17 cellular contexts compared by ENCODE assay signal in the genomic region with DNA sequence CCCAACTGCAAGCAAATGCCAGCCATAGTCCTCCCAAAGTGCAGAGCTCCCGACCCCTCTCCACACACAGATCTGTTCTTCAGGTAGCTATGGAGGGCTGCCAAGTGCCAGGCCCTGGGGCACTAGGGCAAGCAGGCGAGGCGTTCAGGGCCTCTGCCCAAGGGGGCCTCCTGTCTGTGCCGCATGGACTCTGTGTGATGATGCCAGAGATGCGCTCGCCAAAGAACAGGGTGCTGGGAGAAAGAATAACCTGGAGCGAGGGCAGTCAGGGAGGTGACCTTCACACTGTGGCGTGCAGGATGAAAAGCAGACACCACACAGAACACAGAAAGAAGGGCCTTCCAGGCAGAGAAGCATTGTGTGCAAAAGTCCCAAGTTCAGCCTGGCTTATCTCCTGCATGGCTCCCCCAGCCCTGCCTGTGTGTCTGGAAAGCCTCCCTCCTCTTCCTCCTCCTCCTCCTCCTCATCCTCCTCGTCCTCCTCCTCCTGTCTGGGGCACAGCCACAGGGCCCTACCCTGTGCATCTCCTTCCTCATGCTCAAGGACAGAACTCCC. TPM values are rescaled to one million over a fixed set of nuclear protein-coding genes. Genes with fewer than 3 reads are reported as not detected.
DNase-seq lines count a peak whose midpoint lies in the region; ATAC-seq, FAIRE-seq and TF ChIP-seq lines count a peak whose summit lies in the region.
"Had no signal": no experiment of that assay in that cellular context is flagged by ENCODE, and none has a peak within 500 bp of the region (broad histone marks: within the 10 kb centered on the region; RNA-seq: fewer than 3 reads in every experiment).

No MANE protein-coding gene starts in this region.

- peak; percentile 59 for DNase-seq in HuH-7.5 (ENCODE audit: low spot score)
- no peak for DNase-seq in bronchial epithelial cell (ENCODE audit: low read depth)
- peak; percentile 19 to 66 (median 60) for DNase-seq in right cardiac atrium
- no peak for DNase-seq in CD8-positive, alpha-beta memory T cell
- no peak for DNase-seq in activated gamma-delta T cell (lab: John Stamatoyannopoulos, UW)
- DNase-seq: DMS53, HFFc6, NCI-H1930, NCI-H2171, NCI-H446 treated with DMSO at 0.1 percent for 48 hours, NCI-H774 had no signal

- CTCF ChIA-PET in CD8-positive, alpha-beta memory T cell (lab: Charles Lee) = interaction anchor here (1.4 kb wide), 1 partner anchor 9 kb away, joined by 5 read pairs; no protein-coding TSS in a partner anchor

- no peaks in the 10 kb centered on the region for H3K27me3 Mint-ChIP-seq in nephron (ENCODE audit: low read depth)
- no peaks in the 10 kb centered on the region for H3K27me3 Mint-ChIP-seq in CD8-positive, alpha-beta memory T cell
- H3K27me3 Mint-ChIP-seq: IgD-negative memory B cell had no signal

- no peaks in the 10 kb centered on the region for H3K9me3 Mint-ChIP-seq in nephron
- no peaks in the 10 kb centered on the region for H3K9me3 Mint-ChIP-seq in CD8-positive, alpha-beta memory T cell
- H3K9me3 Mint-ChIP-seq: HFFc6, IgD-negative memory B cell had no signal

- H3K4me1 Mint-ChIP-seq in nephron = peaks cover 37% of the 10 kb centered on the region
- no peaks in the 10 kb centered on the region for H3K4me1 Mint-ChIP-seq in CD8-positive, alpha-beta memory T cell

- intact Hi-C loops in right cardiac atrium (cut with DNase I) = no loop called here

- H3K4me3 ChIP-seq in bronchial epithelial cell (ENCODE audit: low read depth, low read length) (no peak overlapping the region), right cardiac atrium (ENCODE audit: low read length) (no peak overlapping the region)
- H3K4me3 ChIP-seq in CD8-positive, alpha-beta memory T cell (ENCODE audit: low read length) = no peak overlapping the region

- H3K36me3 ChIP-seq in bronchial epithelial cell (ENCODE audit: control insufficient read depth, insufficient read depth, low read length) = no peaks in the 10 kb centered on the region
- H3K36me3 ChIP-seq in CD8-positive, alpha-beta memory T cell (ENCODE audit: insufficient read depth, low read length) = no peaks in the 10 kb centered on the region

- H3K27ac ChIP-seq in right cardiac atrium (ENCODE audit: low read length) = peak overlapping the region; percentile 10
- H3K27ac ChIP-seq in CD8-positive, alpha-beta memory T cell (ENCODE audit: low read depth, low read length) = no peak overlapping the region

- FAIRE-seq in bronchial epithelial cell (lab: Jason Lieb, UNC) = peak; percentile 68

- TF ChIP-seq CTCF in bronchial epithelial cell (IDR thresholded peaks at IDR 0.05; ENCODE audit: insufficient read depth, low read length, severe bottlenecking) = no peak
- TF ChIP-seq CTCF in nephron (IDR thresholded peaks at IDR 0.05; ENCODE audit: unreplicated experiment in 3 of 3) = no peak

- POLR2A ChIA-PET in CD8-positive, alpha-beta memory T cell (lab: Charles Lee) = no interaction called here

- WGBS in right cardiac atrium = 65% methylated on average over 9 of the region's 9 CpGs

- no peaks in the 10 kb centered on the region for H3K9me3 ChIP-seq in right cardiac atrium (ENCODE audit: control insufficient read depth, low read length)
- H3K9me3 ChIP-seq in CD8-positive, alpha-beta memory T cell (ENCODE audit: low read length) = no peaks in the 10 kb centered on the region

- H3K27me3 ChIP-seq in bronchial epithelial cell (ENCODE audit: control insufficient read depth, insufficient read depth, low read length) = no peaks in the 10 kb centered on the region
- H3K27me3 ChIP-seq in right cardiac atrium (ENCODE audit: control insufficient read depth, insufficient read depth) = no peaks in the 10 kb centered on the region
- no peaks in the 10 kb centered on the region for H3K27me3 ChIP-seq in CD8-positive, alpha-beta memory T cell (ENCODE audit: insufficient read depth, low read length, poor library complexity, severe bottlenecking)

- ATAC-seq in right cardiac atrium (no peak), HG02610 (IDR thresholded peaks at IDR 0.05; ENCODE audit: unreplicated experiment) (no peak), esophagus mucosa (no peak)

- H3K27ac Mint-ChIP-seq in nephron = peak overlapping the region in 2 of 3 experiments; percentile 26 to 33
- no peak overlapping the region for H3K27ac Mint-ChIP-seq in CD8-positive, alpha-beta memory T cell
- H3K27ac Mint-ChIP-seq: HFFc6, IgD-negative memory B cell had no signal

- H3K36me3 Mint-ChIP-seq in nephron (ENCODE audit: low read depth) = no peaks in the 10 kb centered on the region
- H3K36me3 Mint-ChIP-seq in CD8-positive, alpha-beta memory T cell = no peaks in the 10 kb centered on the region

- H3K4me1 ChIP-seq in right cardiac atrium (ENCODE audit: control insufficient read depth, insufficient read depth, low read length) = no peaks in the 10 kb centered on the region
- H3K4me1 ChIP-seq in CD8-positive, alpha-beta memory T cell (ENCODE audit: insufficient read depth, low read length) = no peaks in the 10 kb centered on the region

- no peak overlapping the region for H3K4me3 Mint-ChIP-seq in nephron
- H3K4me3 Mint-ChIP-seq in CD8-positive, alpha-beta memory T cell = no peak overlapping the region
- H3K4me3 Mint-ChIP-seq: HFFc6, IgD-negative memory B cell had no signal

RNA-seq across cellular contexts. Expression of gene PEMT, which starts 44.2 kb away (rescaled TPM):
- total RNA-seq in bronchial epithelial cell (23.4 and 35.1 TPM in 2 replicates), right cardiac atrium (10 to 100 TPM; 18.4 to 28.5 (median 19.3) TPM), esophagus mucosa (29.5 TPM)
- polyA plus RNA-seq in right cardiac atrium = 28.0 TPM
- total RNA-seq in CD8-positive, alpha-beta memory T cell = 10 to 100 TPM; 31.9 to 42.1 TPM
- polyA plus RNA-seq in CD8-positive, alpha-beta memory T cell = 34.6 TPM

RNA-seq across cellular contexts. Expression of gene RASD1, which starts 51.1 kb away (rescaled TPM):
- total RNA-seq in bronchial epithelial cell = 0.26 and 0.38 TPM in 2 replicates
- 10 to 100 TPM; 18.7 to 63.8 (median 39.9) TPM for total RNA-seq in right cardiac atrium
- polyA plus RNA-seq in right cardiac atrium = 66.2 TPM
- 0.60 TPM for total RNA-seq in esophagus mucosa
- total RNA-seq in CD8-positive, alpha-beta memory T cell = 1 to 10 TPM; 1.0 to 1.1 TPM
- polyA plus RNA-seq in CD8-positive, alpha-beta memory T cell = 1.0 TPM
- total RNA-seq: H4, LHCN-M2 had no signal

Comparison
In these comparisons a context has a peak if more than half of its experiments do, and no peak if none do; other contexts are left out.
1. DNase-seq: peak in HuH-7.5 (single experiment) and right cardiac atrium (3 of 3); none in bronchial epithelial cell (single experiment), CD8-positive, alpha-beta memory T cell (0 of 5) and activated gamma-delta T cell (single experiment).
2. H3K27ac Mint-ChIP-seq: peak in nephron (2 of 3); none in CD8-positive, alpha-beta memory T cell (0 of 8).
3. RNA of gene RASD1, which starts 51.1 kb away (total RNA-seq): 18.7 to 63.8 TPM in right cardiac atrium; 1.0 to 1.1 TPM in CD8-positive, alpha-beta memory T cell, 0.60 TPM in esophagus mucosa (single experiment) and 0.26 to 0.38 TPM in bronchial epithelial cell; every median in the first group is over 4 times any median in the second.